ENCODE assay signal across 25 cellular contexts in genomic region chr20:61861858-61862257, GRCh38.
"Had no signal": no experiment of that assay in that cellular context is flagged by ENCODE, and none has a peak within 500 bp of the region (broad histone marks: within the 10 kb centered on the region; RNA-seq: fewer than 3 reads in every experiment).

No MANE protein-coding gene starts in this region.

- H3K9me3 ChIP-seq: colonic mucosa, esophagus muscularis mucosa, esophagus squamous epithelium, gastrocnemius medialis, gastroesophageal sphincter, heart left ventricle had no signal

- H3K36me3 ChIP-seq: colonic mucosa, esophagus muscularis mucosa, esophagus squamous epithelium, gastrocnemius medialis, gastroesophageal sphincter, heart left ventricle, heart right ventricle had no signal

- H3K4me1 Mint-ChIP-seq: endodermal cell had no signal

- H3K4me3 ChIP-seq: colonic mucosa, coronary artery, dorsolateral prefrontal cortex, esophagus muscularis mucosa, esophagus squamous epithelium, gastrocnemius medialis, gastroesophageal sphincter, heart left ventricle, heart right ventricle had no signal

- H3K27ac Mint-ChIP-seq: dendritic cell treated with granulocyte-macrophage colony-stimulating factor and Interleukin-4, amounts not matched to agents 40 ng/mL and 50 ng/mL, for 4 days; effector memory CD8-positive, alpha-beta T cell; endodermal cell had no signal

- ATAC-seq: effector memory CD8-positive, alpha-beta T cell; esophagus mucosa; foreskin keratinocyte; gastrocnemius medialis; gastroesophageal sphincter; heart left ventricle; heart right ventricle had no signal

- H3K4me1 ChIP-seq: colonic mucosa, esophagus muscularis mucosa, esophagus squamous epithelium, foreskin keratinocyte, gastrocnemius medialis, gastroesophageal sphincter, heart left ventricle, heart right ventricle had no signal

- H3K27me3 Mint-ChIP-seq: dendritic cell treated with granulocyte-macrophage colony-stimulating factor and Interleukin-4, amounts not matched to agents 40 ng/mL and 50 ng/mL, for 4 days; effector memory CD8-positive, alpha-beta T cell had no signal

- H3K27me3 ChIP-seq: colonic mucosa, dorsolateral prefrontal cortex had no signal

- H3K27ac ChIP-seq: colonic mucosa, coronary artery, dorsolateral prefrontal cortex, epithelial cell of prostate, esophagus muscularis mucosa, esophagus squamous epithelium, foreskin keratinocyte, gastrocnemius medialis, gastroesophageal sphincter, heart left ventricle, heart right ventricle had no signal

- DNase-seq: colonic mucosa; cortex of kidney; dermis blood vessel endothelial cell; dorsolateral prefrontal cortex; effector CD4-positive, alpha-beta T cell; effector CD8-positive, alpha-beta T cell; effector memory CD4-positive, alpha-beta T cell; effector memory CD8-positive, alpha-beta T cell; endodermal cell; erythroblast; esophagus squamous epithelium; foreskin fibroblast; foreskin keratinocyte; foreskin melanocyte; gastrocnemius medialis; glutamatergic neuron; head of caudate nucleus; heart left ventricle; heart right ventricle had no signal

- H3K4me3 Mint-ChIP-seq: dendritic cell treated with granulocyte-macrophage colony-stimulating factor and Interleukin-4, amounts not matched to agents 40 ng/mL and 50 ng/mL, for 4 days; effector memory CD8-positive, alpha-beta T cell; endodermal cell had no signal

- H3K9me3 Mint-ChIP-seq: dendritic cell treated with granulocyte-macrophage colony-stimulating factor and Interleukin-4, amounts not matched to agents 40 ng/mL and 50 ng/mL, for 4 days had no signal
